In genomic region chr16:29876186-29876577, GRCh38 we compare ENCODE assay signal across 12 cellular contexts. TPM values are rescaled to one million over a fixed set of nuclear protein-coding genes. Genes with fewer than 3 reads are reported as not detected.
DNase-seq lines count a peak whose midpoint lies in the region; TF ChIP-seq lines count a peak whose summit lies in the region.
"Had no signal": no experiment of that assay in that cellular context is flagged by ENCODE, and none has a peak within 500 bp of the region (broad histone marks: within the 10 kb centered on the region; RNA-seq: fewer than 3 reads in every experiment).

No MANE protein-coding gene starts in this region.

- intact Hi-C loops in esophagus muscularis mucosa (cut with DNase I): no loop called here

- H3K36me3 Mint-ChIP-seq in CD8-positive, alpha-beta memory T cell: peaks cover 0 to 3% (median 0%) of the 10 kb centered on the region in 3 donors

- H2BK120ac ChIP-seq in trophoblast cell (ENCODE audit: insufficient read depth, low read length, poor library complexity): no peak overlapping the region

- no peaks in the 10 kb centered on the region for H3K36me3 ChIP-seq in CD8-positive, alpha-beta memory T cell (ENCODE audit: insufficient read depth, low read length)
- peaks cover 21% of the 10 kb centered on the region for H3K36me3 ChIP-seq in NT2/D1 (ENCODE audit: insufficient read depth, insufficient read length, low read length)
- H3K36me3 ChIP-seq in esophagus muscularis mucosa: no peaks in the 10 kb centered on the region
- H3K36me3 ChIP-seq in trophoblast cell (ENCODE audit: control insufficient read depth in 1 of 2, insufficient read depth in 2 of 2, low read length in 2 of 2): peaks cover 0 to 4% of the 10 kb centered on the region in 2 experiments
- no peaks in the 10 kb centered on the region for H3K36me3 ChIP-seq in HAP-1 (replicated peaks)
- H3K36me3 ChIP-seq: gastrocnemius medialis had no signal

- H3K27me3 Mint-ChIP-seq in CD8-positive, alpha-beta memory T cell: peaks cover 25 to 36% of the 10 kb centered on the region in 2 donors

- H3K9me3 Mint-ChIP-seq in CD8-positive, alpha-beta memory T cell: no peaks in the 10 kb centered on the region

- H3K4me3 ChIP-seq in CD8-positive, alpha-beta memory T cell (ENCODE audit: low read length): peak overlapping the region; percentile 28
- peak overlapping the region; percentile 34 for H3K4me3 ChIP-seq in NT2/D1 (ENCODE audit: insufficient read length, low read depth)
- H3K4me3 ChIP-seq in esophagus muscularis mucosa: peak overlapping the region; percentile 9 to 31 (median 21)
- H3K4me3 ChIP-seq in trophoblast cell (ENCODE audit: low read depth, low read length): no peak overlapping the region
- H3K4me3 ChIP-seq in HAP-1: no peak overlapping the region
- H3K4me3 ChIP-seq: gastrocnemius medialis had no signal

- no peaks in the 10 kb centered on the region for H3K79me1 ChIP-seq in trophoblast cell (ENCODE audit: low read length)

- DNase-seq in CD8-positive, alpha-beta memory T cell: no peak
- DNase-seq in NT2/D1 (ENCODE audit: low read depth, low spot score) (no peak), esophagus muscularis mucosa (ENCODE audit: extremely low spot score) (no peak), trophoblast cell (no peak), NCI-H446 (lab: John Stamatoyannopoulos, UW) (no peak), HAP-1 (ENCODE audit: low spot score in 2 of 2) (no peak), cerebellum (ENCODE audit: low spot score) (no peak), ureter (ENCODE audit: low spot score) (no peak)
- DNase-seq: gastrocnemius medialis, GDM1, NCI-H748 treated with DMSO at 0.1 percent for 48 hours, T1000 had no signal

- no peak overlapping the region for H3K23ac ChIP-seq in trophoblast cell (ENCODE audit: low read length)

- 22% methylated on average over 17 of the region's 17 CpGs for WGBS in esophagus muscularis mucosa
- no CpG with 5 or more reads among the region's 17 CpGs for WGBS in trophoblast cell (ENCODE audit: extremely low coverage, insufficient coverage, insufficient read length)

- no peak for TF ChIP-seq EP300 in esophagus muscularis mucosa (IDR thresholded peaks at IDR 0.05)

- H4K8ac ChIP-seq in trophoblast cell (ENCODE audit: low read depth, low read length): no peak overlapping the region

- no peak overlapping the region for H2BK12ac ChIP-seq in trophoblast cell (ENCODE audit: low read length)

- in situ Hi-C loops in HAP-1 (cut with MboI; ENCODE audit: low sequenced_read_pairs): no loop called here

- no peak overlapping the region for H2BK5ac ChIP-seq in trophoblast cell (ENCODE audit: low read depth, low read length, poor library complexity)

- no peak for TF ChIP-seq POLR2A in esophagus muscularis mucosa (IDR thresholded peaks at IDR 0.05; ENCODE audit: low read depth)

- no peaks in the 10 kb centered on the region for H3K9me3 ChIP-seq in CD8-positive, alpha-beta memory T cell (ENCODE audit: low read length)
- H3K9me3 ChIP-seq in NT2/D1 (ENCODE audit: insufficient read depth, low read length) (no peaks in the 10 kb centered on the region), esophagus muscularis mucosa (peaks cover 0 to 4% (median 0%) of the 10 kb centered on the region in 4 donors), trophoblast cell (ENCODE audit: insufficient read depth, low read depth, low read length) (peaks cover 5% of the 10 kb centered on the region), HAP-1 (0 out of 2 replicates have a peak, but pooled peaks cover 2% of the 10 kb centered on the region)
- H3K9me3 ChIP-seq: gastrocnemius medialis had no signal

- H3K4ac ChIP-seq in trophoblast cell (ENCODE audit: low read depth, low read length): no peak overlapping the region

- peaks cover 13 to 20% (median 18%) of the 10 kb centered on the region in 3 donors for H3K4me1 Mint-ChIP-seq in CD8-positive, alpha-beta memory T cell

- H3K27me3 ChIP-seq in CD8-positive, alpha-beta memory T cell (ENCODE audit: insufficient read depth, low read length, poor library complexity, severe bottlenecking): peaks cover 13% of the 10 kb centered on the region
- H3K27me3 ChIP-seq in NT2/D1 (ENCODE audit: insufficient read depth, insufficient read length): no peaks in the 10 kb centered on the region
- H3K27me3 ChIP-seq in esophagus muscularis mucosa: peaks cover 0 to 73% (median 23%) of the 10 kb centered on the region in 4 donors
- peaks cover 18% of the 10 kb centered on the region for H3K27me3 ChIP-seq in trophoblast cell (ENCODE audit: insufficient read depth, low read length)
- H3K27me3 ChIP-seq in HAP-1 (ENCODE audit: low read depth): no peaks in the 10 kb centered on the region

- CTCF ChIA-PET in CD8-positive, alpha-beta memory T cell (lab: Charles Lee): no interaction called here

- no peak overlapping the region for H3K27ac ChIP-seq in CD8-positive, alpha-beta memory T cell (ENCODE audit: low read depth, low read length)
- H3K27ac ChIP-seq in esophagus muscularis mucosa (replicated peaks in 1 of 4) (no peak overlapping the region), trophoblast cell (ENCODE audit: low read depth, low read length) (no peak overlapping the region)
- H3K27ac ChIP-seq: gastrocnemius medialis had no signal

- H3K18ac ChIP-seq in trophoblast cell (ENCODE audit: low read length): no peak overlapping the region

- no peak overlapping the region for H3K14ac ChIP-seq in trophoblast cell (ENCODE audit: low read length)

- H3K4me2 ChIP-seq in trophoblast cell (ENCODE audit: low read length): peak overlapping the region; percentile 30

- H2AK5ac ChIP-seq in trophoblast cell (ENCODE audit: low read length): no peak overlapping the region

- no peak overlapping the region for H3K9ac ChIP-seq in NT2/D1 (ENCODE audit: insufficient read length, low read depth)
- H3K9ac ChIP-seq in trophoblast cell (ENCODE audit: low read length): no peak overlapping the region

- peak overlapping the region in 1 of 8 donors; percentile 94 for H3K27ac Mint-ChIP-seq in CD8-positive, alpha-beta memory T cell

- no peak overlapping the region for H2AFZ ChIP-seq in trophoblast cell (ENCODE audit: insufficient read depth, low read length, poor library complexity)

- H4K12ac ChIP-seq in trophoblast cell (ENCODE audit: low read depth, low read length): no peak overlapping the region

- peak overlapping the region in 6 of 7 donors; percentile 67 to 83 (median 74) for H3K4me3 Mint-ChIP-seq in CD8-positive, alpha-beta memory T cell

- no peaks in the 10 kb centered on the region for H3K79me2 ChIP-seq in trophoblast cell (ENCODE audit: control insufficient read depth, insufficient read depth, low read length, poor library complexity)

- POLR2A ChIA-PET in CD8-positive, alpha-beta memory T cell (lab: Charles Lee): no interaction called here

- H4K91ac ChIP-seq in trophoblast cell (ENCODE audit: low read depth, low read length): no peak overlapping the region

- no peak for TF ChIP-seq CTCF in esophagus muscularis mucosa (IDR thresholded peaks at IDR 0.05)

- peaks cover 12% of the 10 kb centered on the region for H3K4me1 ChIP-seq in CD8-positive, alpha-beta memory T cell (ENCODE audit: insufficient read depth, low read length)
- H3K4me1 ChIP-seq in NT2/D1 (ENCODE audit: insufficient read depth, insufficient read length) (peaks cover 12% of the 10 kb centered on the region), esophagus muscularis mucosa (peaks cover 0 to 16% (median 8%) of the 10 kb centered on the region in 4 donors), trophoblast cell (ENCODE audit: control insufficient read depth in 1 of 2, insufficient read depth in 2 of 2, low read length in 2 of 2) (peaks cover 0 to 3% of the 10 kb centered on the region in 2 experiments), HAP-1 (no peaks in the 10 kb centered on the region)
- H3K4me1 ChIP-seq: gastrocnemius medialis had no signal

RNA-seq across cellular contexts. Expression of gene CDIPT, which starts 13.2 kb away (rescaled TPM):
- total RNA-seq in CD8-positive, alpha-beta memory T cell: 10 to 100 TPM; 63.9 to 68.4 TPM
- polyA plus RNA-seq in CD8-positive, alpha-beta memory T cell: 109 TPM
- total RNA-seq in esophagus muscularis mucosa (100 to 1,000 TPM; 105 to 178 (median 141) TPM), cerebellum (37.2 TPM), ureter (71.4 TPM)
- polyA plus RNA-seq in trophoblast cell (2013): 51.3 and 53.4 TPM in 2 replicates

RNA-seq across cellular contexts. Expression of gene SEZ6L2, which starts 23.2 kb away (rescaled TPM):
- total RNA-seq in CD8-positive, alpha-beta memory T cell: under 1 TPM; 0.07 to 0.15 TPM
- not detected for polyA plus RNA-seq in CD8-positive, alpha-beta memory T cell
- total RNA-seq in esophagus muscularis mucosa: 1 to 10 TPM in 2 of 4 donors, under 1 TPM in 2; 0.84 to 7.9 (median 1.0) TPM
- 21.3 and 21.4 TPM in 2 replicates for polyA plus RNA-seq in trophoblast cell (2013)
- total RNA-seq in cerebellum: 26.0 TPM
- 7.5 TPM for total RNA-seq in ureter

RNA-seq across cellular contexts. Expression of gene ASPHD1, which starts 24.1 kb away (rescaled TPM):
- 1 to 10 TPM; 1.2 to 1.7 TPM for total RNA-seq in CD8-positive, alpha-beta memory T cell
- polyA plus RNA-seq in CD8-positive, alpha-beta memory T cell: not detected
- total RNA-seq in esophagus muscularis mucosa: under 1 TPM in 1 of 4 donors, not detected in 3; 0.33 TPM
- polyA plus RNA-seq in trophoblast cell (2013): 0.85 and 0.86 TPM in 2 replicates
- 5.0 TPM for total RNA-seq in cerebellum
- total RNA-seq in ureter: 1.2 TPM
- total RNA-seq: gastrocnemius medialis had no signal

RNA-seq across cellular contexts. Expression of gene KCTD13, which starts 49.8 kb away (rescaled TPM):
- 10 to 100 TPM; 35.7 to 37.1 TPM for total RNA-seq in CD8-positive, alpha-beta memory T cell
- 15.9 TPM for polyA plus RNA-seq in CD8-positive, alpha-beta memory T cell
- total RNA-seq in esophagus muscularis mucosa (10 to 100 TPM; 14.4 to 25.7 (median 18.8) TPM), cerebellum (20.3 TPM), ureter (33.6 TPM)
- 31.1 and 33.4 TPM in 2 replicates for polyA plus RNA-seq in trophoblast cell (2013)

RNA-seq across cellular contexts. Expression of gene MVP, which starts 55.9 kb away (rescaled TPM):
- total RNA-seq in CD8-positive, alpha-beta memory T cell: 10 to 100 TPM; 54.5 to 55.4 TPM
- polyA plus RNA-seq in CD8-positive, alpha-beta memory T cell: 155 TPM
- total RNA-seq in esophagus muscularis mucosa (100 to 1,000 TPM; 101 to 156 (median 123) TPM), cerebellum (6.7 TPM), ureter (158 TPM)
- 24.4 and 24.5 TPM in 2 replicates for polyA plus RNA-seq in trophoblast cell (2013)

Comparison
In these comparisons a context has a peak if more than half of its experiments do, and no peak if none do; other contexts are left out.
1. H3K4me3 ChIP-seq: peak in CD8-positive, alpha-beta memory T cell (single experiment), NT2/D1 (single experiment) and esophagus muscularis mucosa (4 of 4); none in trophoblast cell (single experiment) and HAP-1 (single experiment).